ENCODE assay signal across 20 cellular contexts in genomic region chr19:12628040-12629022, GRCh38. TPM values are rescaled to one million over a fixed set of nuclear protein-coding genes. Genes with fewer than 3 reads are reported as not detected.
DNase-seq lines count a peak whose midpoint lies in the region; ATAC-seq and TF ChIP-seq lines count a peak whose summit lies in the region.
"Had no signal": no experiment of that assay in that cellular context is flagged by ENCODE, and none has a peak within 500 bp of the region (broad histone marks: within the 10 kb centered on the region; RNA-seq: fewer than 3 reads in every experiment).

No MANE protein-coding gene starts in this region.

- peaks cover 23 to 29% of the 10 kb centered on the region in 2 donors for H3K9me3 ChIP-seq in transverse colon

- TF ChIP-seq CTCF in choroid plexus epithelial cell (conservative IDR thresholded peaks at IDR 0.05; ENCODE audit: low read depth, low read length) (no peak), transverse colon (IDR thresholded peaks at IDR 0.05) (no peak)

- DNase-seq in DMS53 (lab: John Stamatoyannopoulos, UW): peak; percentile 16
- DNase-seq in DMS53 treated with DMSO at 0.1 percent for 48 hours (lab: John Stamatoyannopoulos, UW; ENCODE audit: unreplicated experiment): no peak
- DNase-seq in MV-4-11 (lab: John Stamatoyannopoulos, UW): peak; percentile 40
- peak; percentile 47 for DNase-seq in choroid plexus epithelial cell (ENCODE audit: low read depth)
- peak; percentile 19 to 33 for DNase-seq in lung microvascular endothelial cell (ENCODE audit: low read depth in 2 of 2)
- DNase-seq in SK-N-DZ (ENCODE audit: low spot score): no peak
- DNase-seq in transverse colon: no peak
- DNase-seq: cerebellar nuclear complex; gastrocnemius medialis; left colon; NCI-H1048; occipital lobe; stimulated activated naive CD4-positive, alpha-beta T cell; T-helper 9 cell; tibial artery had no signal

- H3K36me3 ChIP-seq in transverse colon: peaks cover 3 to 59% (median 32%) of the 10 kb centered on the region in 4 donors

- WGBS in transverse colon (ENCODE audit: low coverage in 1 of 2), 2 donors: 96 to 98% methylated on average over 16 to 17 of the region's 17 CpGs

- intact Hi-C loops in transverse colon (cut with DNase I; ENCODE audit: low total_unique reads): no loop called here

- no peak for TF ChIP-seq POLR2A in transverse colon (IDR thresholded peaks at IDR 0.05)

- H3K27me3 ChIP-seq in transverse colon: no peaks in the 10 kb centered on the region
- H3K27me3 ChIP-seq: gastrocnemius medialis, right lobe of liver, tibial artery had no signal

- in situ Hi-C loops in transverse colon (cut with MboI; ENCODE audit: low pct_ligation_motif_present in 1 of 4, low pct_unique_long_range_greater_than_20kb in 1 of 4, low sequenced_read_pairs in 3 of 4): no loop called here

- no peak overlapping the region for H3K27ac ChIP-seq in transverse colon
- H3K27ac ChIP-seq: C4-2B, gastrocnemius medialis, right lobe of liver, SK-N-MC, tibial artery had no signal

- H3K4me3 ChIP-seq in choroid plexus epithelial cell (ENCODE audit: low read depth, low read length) (no peak overlapping the region), transverse colon (no peak overlapping the region)
- H3K4me3 ChIP-seq: gastrocnemius medialis, right lobe of liver, SK-N-MC, tibial artery had no signal

- no peaks in the 10 kb centered on the region for H3K4me1 ChIP-seq in transverse colon
- H3K4me1 ChIP-seq: gastrocnemius medialis, right lobe of liver had no signal

- no peak for TF ChIP-seq EP300 in transverse colon (IDR thresholded peaks at IDR 0.05; ENCODE audit: low read depth)

- no peak for ATAC-seq in GM18867 (IDR thresholded peaks at IDR 0.05; ENCODE audit: unreplicated experiment)
- ATAC-seq: gastrocnemius medialis, left colon, Panc1, right lobe of liver had no signal

RNA-seq across cellular contexts. Expression of gene ZNF791, which starts 17.6 kb away (rescaled TPM):
- 8.3 and 8.9 TPM in 2 replicates for total RNA-seq in lung microvascular endothelial cell
- polyA plus RNA-seq in SK-N-DZ (2014; cell fraction: cytosol; rRNA removed): 7.4 and 7.6 TPM in 2 replicates
- 3.3 and 5.5 TPM in 2 replicates for polyA plus RNA-seq in SK-N-DZ (2014; cell fraction: nucleus; rRNA removed)
- 10 to 100 TPM; 17.5 to 83.0 (median 24.9) TPM for total RNA-seq in transverse colon

RNA-seq across cellular contexts. Expression of gene ZNF490, which starts 17.7 kb away (rescaled TPM):
- total RNA-seq in lung microvascular endothelial cell (5.2 and 6.9 TPM in 2 replicates), transverse colon (10 to 100 TPM in 2 of 4 donors, 1 to 10 TPM in 2; 6.7 to 54.9 (median 10.8) TPM)
- polyA plus RNA-seq in SK-N-DZ (2014; cell fraction: cytosol; rRNA removed): 3.0 and 3.7 TPM in 2 replicates
- 0.52 and 2.8 TPM in 2 replicates for polyA plus RNA-seq in SK-N-DZ (2014; cell fraction: nucleus; rRNA removed)

RNA-seq across cellular contexts. Expression of gene MAN2B1, which starts 38.2 kb away (rescaled TPM):
- total RNA-seq in lung microvascular endothelial cell: 37.0 and 77.2 TPM in 2 replicates
- 39.2 and 43.2 TPM in 2 replicates for polyA plus RNA-seq in SK-N-DZ (2014; cell fraction: cytosol; rRNA removed)
- 30.1 and 57.5 TPM in 2 replicates for polyA plus RNA-seq in SK-N-DZ (2014; cell fraction: nucleus; rRNA removed)
- 100 to 1,000 TPM in 1 of 4 donors, 10 to 100 TPM in 3; 52.4 to 272 (median 70.1) TPM for total RNA-seq in transverse colon

RNA-seq across cellular contexts. Expression of gene WDR83, which starts 38.3 kb away (rescaled TPM):
- 6.3 and 9.1 TPM in 2 replicates for total RNA-seq in lung microvascular endothelial cell
- 18.4 and 20.2 TPM in 2 replicates for polyA plus RNA-seq in SK-N-DZ (2014; cell fraction: cytosol; rRNA removed)
- polyA plus RNA-seq in SK-N-DZ (2014; cell fraction: nucleus; rRNA removed): 17.9 and 23.9 TPM in 2 replicates
- 10 to 100 TPM in 1 of 4 donors, 1 to 10 TPM in 2, not detected in 1; 7.6 to 36.3 (median 9.4) TPM for total RNA-seq in transverse colon

RNA-seq across cellular contexts. Expression of gene DHPS, which starts 53.3 kb away (rescaled TPM):
- 40.8 and 41.1 TPM in 2 replicates for total RNA-seq in lung microvascular endothelial cell
- polyA plus RNA-seq in SK-N-DZ (2014; cell fraction: cytosol; rRNA removed): 166 and 216 TPM in 2 replicates
- polyA plus RNA-seq in SK-N-DZ (2014; cell fraction: nucleus; rRNA removed): 315 and 344 TPM in 2 replicates
- 100 to 1,000 TPM; 117 to 139 (median 128) TPM for total RNA-seq in transverse colon

Comparison
In these comparisons a context has a peak if more than half of its experiments do, and no peak if none do; other contexts are left out.
1. DNase-seq: peak in DMS53 (single experiment), MV-4-11 (single experiment), choroid plexus epithelial cell (single experiment) and lung microvascular endothelial cell (2 of 2); none in DMS53 treated with DMSO at 0.1 percent for 48 hours (single experiment), SK-N-DZ (single experiment) and transverse colon (single experiment).